Comparison of ENCODE assay signal across 27 cellular contexts in the genomic region with DNA sequence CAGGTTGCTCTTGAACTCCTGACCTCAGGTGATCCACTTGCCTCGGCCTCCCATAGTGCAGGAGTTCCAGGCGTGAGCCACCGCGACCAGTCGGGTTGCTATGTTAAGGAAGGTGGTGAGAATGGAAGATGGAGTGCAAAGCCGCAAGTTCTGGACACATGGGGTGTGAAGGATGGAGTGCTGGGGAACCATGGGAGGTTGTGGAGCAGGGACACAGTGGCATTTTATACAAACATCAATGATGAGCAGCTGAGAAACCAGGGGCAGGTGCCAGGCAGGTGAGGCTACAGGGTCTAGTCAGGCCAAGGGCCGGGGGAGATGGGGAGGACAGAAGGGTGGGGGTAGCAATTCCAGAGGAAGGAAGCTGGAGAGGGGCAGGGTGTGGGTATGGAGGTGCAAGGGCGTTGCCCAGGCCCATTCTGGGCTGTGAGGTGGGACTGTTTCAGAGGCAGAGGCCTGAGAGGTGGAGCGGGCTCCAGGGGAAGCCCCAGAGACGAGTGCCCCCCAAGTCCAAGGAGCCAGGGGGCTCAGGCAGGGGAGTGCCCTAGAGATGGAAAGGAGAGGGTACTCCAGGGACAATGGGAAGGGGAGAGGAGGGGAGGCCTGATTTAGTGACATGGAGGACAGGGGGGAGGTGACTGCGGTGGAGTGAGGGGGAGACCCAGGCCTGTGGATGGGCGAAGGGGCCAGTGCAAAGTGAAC. TPM values are rescaled to one million over a fixed set of nuclear protein-coding genes. Genes with fewer than 3 reads are reported as not detected.
"Had no signal": no experiment of that assay in that cellular context is flagged by ENCODE, and none has a peak within 500 bp of the region (broad histone marks: within the 10 kb centered on the region; RNA-seq: fewer than 3 reads in every experiment).

No MANE protein-coding gene starts in this region.

- H3K4me3 Mint-ChIP-seq: activated CD4-positive, alpha-beta memory T cell treated with anti-CD3 and anti-CD28 coated beads, Interleukin-2, amount 10 ng/mL, durations not matched to agents 7 days and 5 days; activated CD4-positive, alpha-beta T cell treated with anti-CD3 and anti-CD28 coated beads for 36 hours; activated naive CD8-positive, alpha-beta T cell treated with anti-CD3 and anti-CD28 coated beads, Interleukin-2, amount 50 U/mL, for 24 hours; brain had no signal

- DNase-seq: activated CD4-positive, alpha-beta memory T cell treated with anti-CD3 and anti-CD28 coated beads, Interleukin-2, amount 10 ng/mL, durations not matched to agents 7 days and 5 days; activated CD4-positive, alpha-beta T cell treated with anti-CD3 and anti-CD28 coated beads for 36 hours; activated CD4-positive, alpha-beta T cell treated with anti-CD3 and anti-CD28 coated beads, Interleukin-2, amount 50 U/mL, for 1 hour; activated naive CD4-positive, alpha-beta T cell treated with anti-CD3 and anti-CD28 coated beads, Interleukin-2, amount 50 U/mL, for 16 hours; activated naive CD8-positive, alpha-beta T cell treated with anti-CD3 and anti-CD28 coated beads, Interleukin-2, amount 50 U/mL, for 24 hours; activated T-cell treated with anti-CD3 and anti-CD28 coated beads for 4 hours; activated T-cell treated with anti-CD3 and anti-CD28 coated beads, Interleukin-2, amount 50 U/mL, for 48 hours; amygdala; Karpas-422; NCI-H1092; NCI-H1417 treated with DMSO at 0.1 percent for 48 hours; NCI-H1694; NCI-H2029; NCI-H2107; NCI-H345; NCI-H510A; NCI-H526 treated with DMSO at 0.1 percent for 48 hours; SIG-M5; T-helper 2 cell; T1000 had no signal

- H3K27ac Mint-ChIP-seq: activated CD4-positive, alpha-beta memory T cell treated with anti-CD3 and anti-CD28 coated beads, Interleukin-2, amount 10 ng/mL, durations not matched to agents 7 days and 5 days; activated CD4-positive, alpha-beta T cell treated with anti-CD3 and anti-CD28 coated beads for 36 hours; activated naive CD8-positive, alpha-beta T cell treated with anti-CD3 and anti-CD28 coated beads, Interleukin-2, amount 50 U/mL, for 24 hours; activated T-helper 2 cell treated with anti-CD3 and anti-CD28 coated beads, Interferon-gamma antibody, Interleukin-2, Interleukin-4, amounts not matched to agents 10 μg/mL and 5 μg/mL and 100 μg/mL, durations not matched to agents 14 hours and 24 hours and 36 hours had no signal

- H3K27me3 Mint-ChIP-seq: activated CD4-positive, alpha-beta memory T cell treated with anti-CD3 and anti-CD28 coated beads, Interleukin-2, amount 10 ng/mL, durations not matched to agents 7 days and 5 days; activated CD4-positive, alpha-beta T cell treated with anti-CD3 and anti-CD28 coated beads for 36 hours; activated naive CD8-positive, alpha-beta T cell treated with anti-CD3 and anti-CD28 coated beads, Interleukin-2, amount 50 U/mL, for 24 hours had no signal

- H3K9me3 Mint-ChIP-seq: activated CD4-positive, alpha-beta memory T cell treated with anti-CD3 and anti-CD28 coated beads, Interleukin-2, amount 10 ng/mL, durations not matched to agents 7 days and 5 days; activated naive CD8-positive, alpha-beta T cell treated with anti-CD3 and anti-CD28 coated beads, Interleukin-2, amount 50 U/mL, for 24 hours; activated T-helper 2 cell treated with anti-CD3 and anti-CD28 coated beads, Interferon-gamma antibody, Interleukin-2, Interleukin-4, amounts not matched to agents 10 μg/mL and 5 μg/mL and 100 μg/mL, durations not matched to agents 14 hours and 24 hours and 36 hours; brain had no signal

- ATAC-seq: activated CD4-positive, alpha-beta T cell treated with anti-CD3 and anti-CD28 coated beads for 36 hours; activated naive CD8-positive, alpha-beta T cell treated with anti-CD3 and anti-CD28 coated beads, Interleukin-2, amount 50 U/mL, for 24 hours had no signal

- H3K4me1 Mint-ChIP-seq: activated CD4-positive, alpha-beta T cell treated with anti-CD3 and anti-CD28 coated beads for 36 hours; activated naive CD8-positive, alpha-beta T cell treated with anti-CD3 and anti-CD28 coated beads, Interleukin-2, amount 50 U/mL, for 24 hours; brain had no signal

- FAIRE-seq: astrocyte, TTC549 had no signal

RNA-seq across cellular contexts. Expression of a gene that starts 1.9 kb away (rescaled TPM):
- total RNA-seq: activated CD4-positive, alpha-beta memory T cell treated with anti-CD3 and anti-CD28 coated beads, Interleukin-2, amount 10 ng/mL, durations not matched to agents 7 days and 5 days; activated CD4-positive, alpha-beta T cell treated with anti-CD3 and anti-CD28 coated beads for 36 hours; activated CD8-positive, alpha-beta memory T cell treated with anti-CD3 and anti-CD28 coated beads for 36 hours; activated T-helper 2 cell treated with anti-CD3 and anti-CD28 coated beads, Interferon-gamma antibody, Interleukin-2, Interleukin-4, amounts not matched to agents 10 μg/mL and 5 μg/mL and 100 μg/mL, durations not matched to agents 14 hours and 24 hours and 36 hours; astrocyte; OCI-LY7; RPMI7951 had no signal

RNA-seq across cellular contexts. Expression of a gene that starts 12.2 kb away (rescaled TPM):
- total RNA-seq: astrocyte, OCI-LY7, RPMI7951 had no signal
